In the genomic region with DNA sequence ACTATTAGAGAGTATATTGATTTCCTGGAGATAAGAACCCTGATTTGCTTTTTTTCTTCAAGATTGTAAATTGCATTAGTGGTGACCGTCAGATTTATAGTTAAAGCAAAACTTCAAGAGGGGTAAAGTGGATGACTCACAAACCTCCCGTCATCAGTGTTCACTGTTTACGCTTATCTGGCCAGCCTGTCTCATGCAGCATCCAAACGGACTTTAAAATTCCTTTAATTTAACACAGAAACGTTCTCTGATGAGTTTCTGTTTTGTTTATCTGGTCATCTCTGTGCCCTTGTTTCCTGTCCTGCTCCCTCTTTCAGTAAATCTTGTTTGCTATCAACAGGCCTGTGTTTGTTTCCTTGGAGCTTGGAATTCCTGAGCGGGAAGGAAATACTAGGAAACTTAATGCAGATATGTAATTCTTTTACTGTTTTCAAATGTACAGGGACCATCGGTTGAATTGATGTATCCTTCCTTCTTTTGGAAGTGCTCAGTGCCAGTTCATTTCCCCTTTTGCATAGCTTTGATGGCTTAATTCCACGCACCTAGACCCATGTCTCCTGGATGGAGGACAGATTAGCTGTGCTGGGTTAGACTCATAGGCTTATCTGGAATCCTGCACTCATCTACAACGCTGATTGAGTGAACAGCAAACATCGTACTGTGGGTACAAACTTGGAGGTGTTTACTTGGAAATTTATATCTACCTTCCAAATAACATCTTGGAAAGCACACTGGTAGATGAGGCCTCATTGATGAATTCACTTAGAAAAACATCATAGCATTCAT, we compare ENCODE assay signal across 1 cellular context.
TF ChIP-seq lines count a peak whose summit lies in the region.

No MANE protein-coding gene starts in this region.

TF ChIP-seq in SK-N-SH treated with all-trans-retinoic acid at 6 μM for 48 hours, 23 proteins besides CTCF, POLR2A, EP300 and RAD21 (continued from another document):
- TF ChIP-seq, protein P1, sequence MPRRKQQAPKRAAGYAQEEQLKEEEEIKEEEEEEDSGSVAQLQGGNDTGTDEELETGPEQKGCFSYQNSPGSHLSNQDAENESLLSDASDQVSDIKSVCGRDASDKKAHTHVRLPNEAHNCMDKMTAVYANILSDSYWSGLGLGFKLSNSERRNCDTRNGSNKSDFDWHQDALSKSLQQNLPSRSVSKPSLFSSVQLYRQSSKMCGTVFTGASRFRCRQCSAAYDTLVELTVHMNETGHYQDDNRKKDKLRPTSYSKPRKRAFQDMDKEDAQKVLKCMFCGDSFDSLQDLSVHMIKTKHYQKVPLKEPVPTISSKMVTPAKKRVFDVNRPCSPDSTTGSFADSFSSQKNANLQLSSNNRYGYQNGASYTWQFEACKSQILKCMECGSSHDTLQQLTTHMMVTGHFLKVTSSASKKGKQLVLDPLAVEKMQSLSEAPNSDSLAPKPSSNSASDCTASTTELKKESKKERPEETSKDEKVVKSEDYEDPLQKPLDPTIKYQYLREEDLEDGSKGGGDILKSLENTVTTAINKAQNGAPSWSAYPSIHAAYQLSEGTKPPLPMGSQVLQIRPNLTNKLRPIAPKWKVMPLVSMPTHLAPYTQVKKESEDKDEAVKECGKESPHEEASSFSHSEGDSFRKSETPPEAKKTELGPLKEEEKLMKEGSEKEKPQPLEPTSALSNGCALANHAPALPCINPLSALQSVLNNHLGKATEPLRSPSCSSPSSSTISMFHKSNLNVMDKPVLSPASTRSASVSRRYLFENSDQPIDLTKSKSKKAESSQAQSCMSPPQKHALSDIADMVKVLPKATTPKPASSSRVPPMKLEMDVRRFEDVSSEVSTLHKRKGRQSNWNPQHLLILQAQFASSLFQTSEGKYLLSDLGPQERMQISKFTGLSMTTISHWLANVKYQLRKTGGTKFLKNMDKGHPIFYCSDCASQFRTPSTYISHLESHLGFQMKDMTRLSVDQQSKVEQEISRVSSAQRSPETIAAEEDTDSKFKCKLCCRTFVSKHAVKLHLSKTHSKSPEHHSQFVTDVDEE (CRISPR knock-in tag; IDR thresholded peaks at IDR 0.05): no peak; the same call in none of the 2 replicates
- TF ChIP-seq, protein P2, sequence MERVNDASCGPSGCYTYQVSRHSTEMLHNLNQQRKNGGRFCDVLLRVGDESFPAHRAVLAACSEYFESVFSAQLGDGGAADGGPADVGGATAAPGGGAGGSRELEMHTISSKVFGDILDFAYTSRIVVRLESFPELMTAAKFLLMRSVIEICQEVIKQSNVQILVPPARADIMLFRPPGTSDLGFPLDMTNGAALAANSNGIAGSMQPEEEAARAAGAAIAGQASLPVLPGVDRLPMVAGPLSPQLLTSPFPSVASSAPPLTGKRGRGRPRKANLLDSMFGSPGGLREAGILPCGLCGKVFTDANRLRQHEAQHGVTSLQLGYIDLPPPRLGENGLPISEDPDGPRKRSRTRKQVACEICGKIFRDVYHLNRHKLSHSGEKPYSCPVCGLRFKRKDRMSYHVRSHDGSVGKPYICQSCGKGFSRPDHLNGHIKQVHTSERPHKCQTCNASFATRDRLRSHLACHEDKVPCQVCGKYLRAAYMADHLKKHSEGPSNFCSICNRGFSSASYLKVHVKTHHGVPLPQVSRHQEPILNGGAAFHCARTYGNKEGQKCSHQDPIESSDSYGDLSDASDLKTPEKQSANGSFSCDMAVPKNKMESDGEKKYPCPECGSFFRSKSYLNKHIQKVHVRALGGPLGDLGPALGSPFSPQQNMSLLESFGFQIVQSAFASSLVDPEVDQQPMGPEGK (CRISPR knock-in tag; IDR thresholded peaks at IDR 0.05; ENCODE audit: borderline replicate concordance): peak; percentile 91
- TF ChIP-seq ZC3H10 (CRISPR knock-in tag; IDR thresholded peaks at IDR 0.05) (peak; percentile 99), TOX (CRISPR knock-in tag; IDR thresholded peaks at IDR 0.05; ENCODE audit: borderline replicate concordance) (peak; percentile 99)
